22 cellular contexts compared by ENCODE assay signal in the genomic region with DNA sequence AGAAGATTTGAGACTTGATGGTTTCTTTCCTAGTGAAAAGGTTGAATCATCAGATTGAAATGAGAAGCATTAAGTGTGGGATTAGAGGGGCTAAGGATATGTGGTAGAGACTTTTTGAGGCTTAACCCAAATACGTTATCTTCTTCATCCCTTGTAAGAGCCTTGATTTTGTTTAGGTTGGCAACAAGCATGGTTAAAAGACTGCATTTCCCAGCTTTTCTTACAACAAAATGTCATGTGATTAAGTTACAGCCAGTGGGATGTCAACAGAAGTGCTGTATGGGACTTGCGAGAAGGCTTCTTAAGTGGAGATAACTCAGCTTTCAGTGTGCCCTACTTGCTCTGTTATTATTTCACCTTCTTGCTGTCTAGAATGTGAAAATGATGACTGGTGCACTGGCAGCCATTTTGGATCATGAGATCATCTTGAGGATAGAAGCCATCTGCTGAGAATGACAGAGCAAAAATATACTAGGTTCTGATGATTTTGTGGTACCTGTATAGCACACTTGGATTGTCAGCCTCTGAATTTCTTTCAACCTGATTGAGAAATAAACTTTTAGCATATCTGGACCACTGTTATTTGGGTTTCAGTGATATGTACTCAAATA.
"Had no signal": no experiment of that assay in that cellular context is flagged by ENCODE, and none has a peak within 500 bp of the region (broad histone marks: within the 10 kb centered on the region; RNA-seq: fewer than 3 reads in every experiment).

No MANE protein-coding gene starts in this region.

- H3K9ac ChIP-seq: neural progenitor cell had no signal

- H3K27me3 Mint-ChIP-seq: type B pancreatic cell had no signal

- H2AFZ ChIP-seq: neural progenitor cell had no signal

- H3K9me3 Mint-ChIP-seq: type B pancreatic cell had no signal

- H3K27ac Mint-ChIP-seq: activated CD4-positive, alpha-beta T cell treated with anti-CD3 and anti-CD28 coated beads for 36 hours; naive B cell; neural progenitor cell; stimulated activated effector memory CD8-positive, alpha-beta T cell treated with anti-CD3 and anti-CD28 coated beads, Interleukin-12 subunit alpha, Interleukin-12 subunit beta, amount 100 ng/mL, for 72 hours; type B pancreatic cell had no signal

- H3K4me3 ChIP-seq: gastroesophageal sphincter, heart left ventricle, left ventricle myocardium inferior, neural progenitor cell, ovary, right lobe of liver, testis had no signal

- H3K36me3 ChIP-seq: gastroesophageal sphincter, heart left ventricle, left ventricle myocardium inferior, neural progenitor cell, ovary, right lobe of liver had no signal

- H3K9me3 ChIP-seq: gastroesophageal sphincter, ovary, right lobe of liver, testis had no signal

- H3K27ac ChIP-seq: gastroesophageal sphincter, heart left ventricle, left ventricle myocardium inferior, neural progenitor cell, ovary, right lobe of liver, testis had no signal

- ATAC-seq: activated CD4-positive, alpha-beta T cell treated with anti-CD3 and anti-CD28 coated beads for 36 hours; esophagus mucosa; gastroesophageal sphincter; heart left ventricle; right lobe of liver; stimulated activated effector memory CD8-positive, alpha-beta T cell treated with anti-CD3 and anti-CD28 coated beads, Interleukin-12 subunit alpha, Interleukin-12 subunit beta, amount 100 ng/mL, for 72 hours; WTC11 had no signal

- H3K4me2 ChIP-seq: neural progenitor cell had no signal

- H3K4me3 Mint-ChIP-seq: activated CD4-positive, alpha-beta T cell treated with anti-CD3 and anti-CD28 coated beads for 36 hours; naive B cell; neural progenitor cell; stimulated activated effector memory CD8-positive, alpha-beta T cell treated with anti-CD3 and anti-CD28 coated beads, Interleukin-12 subunit alpha, Interleukin-12 subunit beta, amount 100 ng/mL, for 72 hours; type B pancreatic cell; WTC11 had no signal

- DNase-seq: activated CD4-positive, alpha-beta T cell treated with anti-CD3 and anti-CD28 coated beads for 36 hours; activated CD4-positive, alpha-beta T cell treated with anti-CD3 and anti-CD28 coated beads, Interleukin-2, amount 50 U/mL, for 48 hours; activated naive CD4-positive, alpha-beta T cell treated with Interleukin-2 at 50 U/mL for 16 hours; activated T-cell treated with anti-CD3 and anti-CD28 coated beads for 4 hours; anterior cingulate cortex; cerebellar nuclear complex; effector CD4-positive, alpha-beta T cell; heart left ventricle; kidney glomerular epithelial cell; left ventricle myocardium inferior; mammary epithelial cell; naive B cell; ovary; right lobe of liver; stimulated activated CD4-positive, alpha-beta T cell treated with anti-CD3 and anti-CD28 coated beads, Interleukin-4, amount 100 ng/mL, for 24 hours; testis had no signal

- H3K4me1 Mint-ChIP-seq: activated CD4-positive, alpha-beta T cell treated with anti-CD3 and anti-CD28 coated beads for 36 hours; naive B cell; neural progenitor cell; stimulated activated effector memory CD8-positive, alpha-beta T cell treated with anti-CD3 and anti-CD28 coated beads, Interleukin-12 subunit alpha, Interleukin-12 subunit beta, amount 100 ng/mL, for 72 hours; WTC11 had no signal

- H3K4me1 ChIP-seq: gastroesophageal sphincter, heart left ventricle, left ventricle myocardium inferior, neural progenitor cell, right lobe of liver, testis had no signal

- H3K27me3 ChIP-seq: gastroesophageal sphincter, heart left ventricle, neural progenitor cell, ovary, right lobe of liver, testis had no signal

- H3K36me3 Mint-ChIP-seq: neural progenitor cell; stimulated activated effector memory CD8-positive, alpha-beta T cell treated with anti-CD3 and anti-CD28 coated beads, Interleukin-12 subunit alpha, Interleukin-12 subunit beta, amount 100 ng/mL, for 72 hours; type B pancreatic cell; WTC11 had no signal
